Comparison of ENCODE assay signal across 8 cellular contexts in genomic region chr12:50924439-50925341, GRCh38. TPM values are rescaled to one million over a fixed set of nuclear protein-coding genes. Genes with fewer than 3 reads are reported as not detected.
DNase-seq lines count a peak whose midpoint lies in the region; ATAC-seq, FAIRE-seq and TF ChIP-seq lines count a peak whose summit lies in the region.

No MANE protein-coding gene starts in this region.

- H3K9me3 ChIP-seq in HUES48 (ENCODE audit: control insufficient read depth, insufficient read depth, low read length) (no peaks in the 10 kb centered on the region), GM12878 (replicated peaks; ENCODE audit: control insufficient read depth, insufficient read depth, low read length) (no peaks in the 10 kb centered on the region; the same call in 2 of the 3 replicates)

- in situ Hi-C loops in GM12878 (cut with MboI): no loop called here

- peak; percentile 41 for FAIRE-seq in GM12878 (lab: Jason Lieb, UNC)

- peaks cover 42% of the 10 kb centered on the region for H3K4me1 Mint-ChIP-seq in progenitor cell of endocrine pancreas (ENCODE audit: low read depth)

- H3K27ac ChIP-seq in HUES48 (ENCODE audit: low read depth, low read length): peak overlapping the region; percentile 91
- H3K27ac ChIP-seq in GM12878 (ENCODE audit: control insufficient read depth, insufficient read depth): peak overlapping the region; percentile 3; the same call in 1 of the 2 replicates

- TF ChIP-seq CTCF in GM12878 (IDR thresholded peaks at IDR 0.05 in 2 of 3, conservative IDR thresholded peaks at IDR 0.05 in 1 of 3; ENCODE audit: control insufficient read depth in 2 of 3, extremely low read depth in 1 of 3, insufficient read depth in 1 of 3, low read depth in 3 of 3, low read length in 3 of 3) (no peak), progenitor cell of endocrine pancreas (IDR thresholded peaks at IDR 0.05; ENCODE audit: unreplicated experiment) (no peak)

- H2AFZ ChIP-seq in GM12878 (ENCODE audit: control insufficient read depth, low read depth, low read length): peak overlapping the region; percentile 13; the same call in 1 of the 2 replicates

- SMC1A ChIA-PET in GM12878 (lab: Charles Lee; ENCODE audit: uncharacterized antibody, unreplicated experiment): interaction anchor here (1.2 to 2.5 kb wide), 6 partner anchors 10 to 416 kb away, joined by 3 to 10 read pairs (median 5); no protein-coding TSS in a partner anchor

- H3K36me3 ChIP-seq in HUES48 (ENCODE audit: control insufficient read depth, insufficient read depth, low read length) (no peaks in the 10 kb centered on the region), GM12878 (ENCODE audit: control insufficient read depth in 2 of 2, insufficient read depth in 2 of 2, low read length in 1 of 2) (no peaks in the 10 kb centered on the region)

- H3K9ac ChIP-seq in HUES48 (ENCODE audit: low read depth, low read length) (peak overlapping the region; percentile 56; the same call in 1 of the 2 replicates), GM12878 (ENCODE audit: control insufficient read depth, insufficient read depth, low read length) (no peak overlapping the region)

- TF ChIP-seq EP300 in GM12878 (IDR thresholded peaks at IDR 0.05; ENCODE audit: borderline replicate concordance in 1 of 2, control insufficient read depth in 1 of 2, low read depth in 2 of 2, low read length in 2 of 2): peak; percentile 61 to 71; a peak in 3 of 4 replicates

- RAD21 ChIA-PET in GM12878 (lab: Charles Lee; ENCODE audit: unreplicated experiment): interaction anchor here (0.5 to 1.6 kb wide), 5 partner anchors 11 to 160 kb away, joined by 3 to 5 read pairs (median 3); partner anchors contain the start of gene ATF1

- H3K79me2 ChIP-seq in GM12878 (ENCODE audit: control insufficient read depth, insufficient read depth, low read length): no peaks in the 10 kb centered on the region

- H3K36me3 Mint-ChIP-seq in progenitor cell of endocrine pancreas (ENCODE audit: insufficient read depth): no peaks in the 10 kb centered on the region

- CTCF ChIA-PET in GM12878 (lab: Yijun Ruan, JAX): interaction anchor here (0.6 to 2.0 kb wide), 9 partner anchors 9 to 840 kb away, joined by 3 to 12 read pairs (median 3); partner anchors contain the start of gene SLC11A2

- no peak for TF ChIP-seq RAD21 in GM12878 (IDR thresholded peaks at IDR 0.05; ENCODE audit: insufficient read depth, low read depth, low read length)

- no peak for TF ChIP-seq POLR2A in GM12878 (IDR thresholded peaks at IDR 0.05; ENCODE audit: low read depth, low read length)

- WGBS in GM12878 (ENCODE audit: insufficient coverage, insufficient replicate concordance, low lambda C conversion rate, missing lambda C conversion rate): 0% methylated on average over 12 of the region's 13 CpGs

- POLR2A ChIA-PET in GM12878 (lab: Charles Lee): no interaction called here

- no peaks in the 10 kb centered on the region for H4K20me1 ChIP-seq in GM12878 (ENCODE audit: control insufficient read depth, insufficient read depth)

- H3K4me3 Mint-ChIP-seq in progenitor cell of endocrine pancreas (ENCODE audit: low read depth): peak overlapping the region; percentile 64

- peak overlapping the region; percentile 78 for H3K4me2 ChIP-seq in GM12878 (ENCODE audit: control insufficient read depth, insufficient read depth)

- H3K9me3 Mint-ChIP-seq in progenitor cell of endocrine pancreas (ENCODE audit: low read depth): no peaks in the 10 kb centered on the region

- H3K4me1 ChIP-seq in HUES48 (ENCODE audit: control insufficient read depth, insufficient read depth, low read length) (peaks cover 58% of the 10 kb centered on the region), GM12878 (ENCODE audit: control insufficient read depth, insufficient read depth, low read length) (peaks cover 26% of the 10 kb centered on the region)

- DNase-seq in GM04503 (ENCODE audit: low read depth): peak; percentile 49
- peak; percentile 95 for DNase-seq in NOMO-1 treated with DMSO at 0.1 percent for 48 hours (lab: John Stamatoyannopoulos, UW; ENCODE audit: unreplicated experiment)
- peak; percentile 76 for DNase-seq in GM12878 (ENCODE audit: low read depth, low spot score)
- peak; percentile 50 for DNase-seq in hepatic stellate cell (ENCODE audit: low spot score)
- DNase-seq in progenitor cell of endocrine pancreas (ENCODE audit: low spot score, unreplicated experiment): no peak
- no peak for DNase-seq in activated CD4-positive, CD25-positive, alpha-beta regulatory T cell (lab: John Stamatoyannopoulos, UW)

- H3K27ac Mint-ChIP-seq in progenitor cell of endocrine pancreas: peak overlapping the region; percentile 90

- peak overlapping the region; percentile 53 for H3K4me3 ChIP-seq in HUES48 (ENCODE audit: low read depth, low read length)
- peak overlapping the region; percentile 60 for H3K4me3 ChIP-seq in GM12878

- BruUV-seq in GM12878 (replicated peaks; lab: Mats Ljungman, UMichigan): no TSS peak

- H3K27me3 Mint-ChIP-seq in progenitor cell of endocrine pancreas: no peaks in the 10 kb centered on the region

- H3K27me3 ChIP-seq in HUES48 (ENCODE audit: control insufficient read depth, insufficient read depth, low read length) (no peaks in the 10 kb centered on the region), GM12878 (replicated peaks in 1 of 2; ENCODE audit: control insufficient read depth in 2 of 2, insufficient read depth in 2 of 2, low read length in 1 of 2) (no peaks in the 10 kb centered on the region)

- intact Hi-C loops in GM12878 (cut with micrococcal nuclease; ENCODE audit: unreplicated experiment): loop anchor here (5.0 kb wide), 1 partner anchor 103 kb away; the partner anchor contains the start of gene SLC11A2

- ATAC-seq in GM21576 (IDR thresholded peaks at IDR 0.05; ENCODE audit: unreplicated experiment) (peak; percentile 87), GM12878 (peak; percentile 94)

TF ChIP-seq in GM12878, 131 proteins besides CTCF, POLR2A, EP300 and RAD21 (continues in another document):
- no peak for TF ChIP-seq PML (IDR thresholded peaks at IDR 0.05; ENCODE audit: low read length)
- TF ChIP-seq BCL11A (IDR thresholded peaks at IDR 0.05; ENCODE audit: low read depth, low read length): 0 out of 2 replicates have a peak, but pooled peaks have one; percentile 32
- TF ChIP-seq SP1 (IDR thresholded peaks at IDR 0.05; ENCODE audit: low read depth, low read length): peak; percentile 17
- TF ChIP-seq TAF1 (IDR thresholded peaks at IDR 0.05; ENCODE audit: borderline replicate concordance, low read depth, low read length): peak; percentile 39; the same call in 1 of the 2 replicates
- no peak for TF ChIP-seq FOXM1 (IDR thresholded peaks at IDR 0.05; ENCODE audit: low read depth, low read length)
- TF ChIP-seq TCF12 (IDR thresholded peaks at IDR 0.05; ENCODE audit: low read depth, low read length): no peak
- TF ChIP-seq TCF3 (IDR thresholded peaks at IDR 0.05; ENCODE audit: borderline replicate concordance, insufficient read depth, low read depth, low read length): no peak
- no peak for TF ChIP-seq LARP7 (IDR thresholded peaks at IDR 0.05)
- no peak for TF ChIP-seq IRF5 (IDR thresholded peaks at IDR 0.05; ENCODE audit: borderline replicate concordance)
- no peak for TF ChIP-seq CBX5 (IDR thresholded peaks at IDR 0.05; ENCODE audit: low read depth)
- no peak for TF ChIP-seq NR2C1 (IDR thresholded peaks at IDR 0.05)
- TF ChIP-seq SREBF2 (IDR thresholded peaks at IDR 0.05; ENCODE audit: low read length): no peak
- no peak for TF ChIP-seq USF2 (IDR thresholded peaks at IDR 0.05; ENCODE audit: borderline replicate concordance, low read depth, low read length)
- no peak for TF ChIP-seq NRF1 (conservative IDR thresholded peaks at IDR 0.05; ENCODE audit: low read depth, low read length)
- TF ChIP-seq NBN (IDR thresholded peaks at IDR 0.05): no peak
- no peak for TF ChIP-seq MYC (IDR thresholded peaks at IDR 0.05; ENCODE audit: insufficient read depth, insufficient read length, insufficient replicate concordance, low read length, severe bottlenecking)
- TF ChIP-seq YY1 (IDR thresholded peaks at IDR 0.05; ENCODE audit: low read depth, low read length): no peak

RNA-seq across cellular contexts. Expression of gene HIGD1C, which starts 27.7 kb away (rescaled TPM):
- not detected in 2 replicates for total RNA-seq in GM12878 (2013; cell fraction: nucleolus; rRNA removed)
- total RNA-seq in GM12878 (2014; rRNA removed) (not detected in 2 replicates), GM12878 (2014; rRNA removed; fragmentation: Illumina TruSeq; extraction: Trizol) (not detected in 2 replicates), GM12878 (2021) (not detected in 2 replicates), progenitor cell of endocrine pancreas (not detected in 2 replicates)
- not detected for polyA plus RNA-seq in GM12878 (2011; ENCODE audit: low read depth)
- polyA plus RNA-seq in GM12878 (2011; rRNA removed) (not detected in 2 replicates), GM12878 (2014; fragmentation: Illumina TruSeq; extraction: Trizol) (not detected in 2 replicates), GM12878 (2014; fragmentation: Nextera tagmentation; extraction: Ambion mirVana) (not detected), GM12878 (2014; rRNA removed) (not detected in 2 replicates), GM12878 (2016; fragmentation: Nextera tagmentation; extraction: Ambion mirVana) (not detected)
- not detected in 2 replicates for polyA plus RNA-seq in GM12878 (2011; cell fraction: cytosol; rRNA removed)
- not detected in 2 replicates for polyA plus RNA-seq in GM12878 (2011; cell fraction: nucleus; rRNA removed)
- polyA plus RNA-seq in GM12878 (2012): not detected in 2 replicates
- polyA minus RNA-seq in GM12878 (2011; rRNA and poly(A)+ RNA removed): not detected in 2 replicates
- not detected in 2 replicates for polyA minus RNA-seq in GM12878 (2011; cell fraction: cytosol; rRNA and poly(A)+ RNA removed)
- polyA minus RNA-seq in GM12878 (2011; cell fraction: nucleus; rRNA and poly(A)+ RNA removed): not detected in 2 replicates

Comparison
In these comparisons a context has a peak if more than half of its experiments do, and no peak if none do; other contexts are left out.
1. DNase-seq: peak in GM04503 (single experiment), NOMO-1 treated with DMSO at 0.1 percent for 48 hours (single experiment), GM12878 (single experiment) and hepatic stellate cell (single experiment); none in progenitor cell of endocrine pancreas (single experiment) and activated CD4-positive, CD25-positive, alpha-beta regulatory T cell (0 of 4).